1 cellular context compared by ENCODE assay signal in genomic region chr12:28248555-28249127, GRCh38.
TF ChIP-seq lines count a peak whose summit lies in the region.

No MANE protein-coding gene starts in this region.

TF ChIP-seq in WTC11, 78 proteins besides CTCF, POLR2A, EP300 and RAD21 (continued from another document):
- TF ChIP-seq ZNF532 (CRISPR knock-in tag; IDR thresholded peaks at IDR 0.05; ENCODE audit: borderline replicate concordance) (no peak), ZBTB43 (CRISPR knock-in tag; IDR thresholded peaks at IDR 0.05) (no peak), FOXK1 (CRISPR knock-in tag; IDR thresholded peaks at IDR 0.05) (no peak), ZNF138 (CRISPR knock-in tag; conservative IDR thresholded peaks at IDR 0.05) (no peak), MLX (CRISPR knock-in tag; IDR thresholded peaks at IDR 0.05) (no peak), FOXP1 (CRISPR knock-in tag; IDR thresholded peaks at IDR 0.05; ENCODE audit: borderline replicate concordance) (no peak), IRF1 (CRISPR knock-in tag; IDR thresholded peaks at IDR 0.05) (no peak), KAT7 (CRISPR knock-in tag; IDR thresholded peaks at IDR 0.05; ENCODE audit: borderline replicate concordance) (no peak), SMAD3 (CRISPR knock-in tag; IDR thresholded peaks at IDR 0.05; ENCODE audit: borderline replicate concordance) (no peak), E2F1 (CRISPR knock-in tag; IDR thresholded peaks at IDR 0.05) (no peak), AR (CRISPR knock-in tag; IDR thresholded peaks at IDR 0.05) (no peak)
